15 cellular contexts compared by ENCODE assay signal in genomic region chr14:51430600-51430999, GRCh38.
DNase-seq lines count a peak whose midpoint lies in the region; ATAC-seq, FAIRE-seq and TF ChIP-seq lines count a peak whose summit lies in the region.
"Had no signal": no experiment of that assay in that cellular context is flagged by ENCODE, and none has a peak within 500 bp of the region (broad histone marks: within the 10 kb centered on the region; RNA-seq: fewer than 3 reads in every experiment).

No MANE protein-coding gene starts in this region.

- no peaks in the 10 kb centered on the region for H3K4me1 ChIP-seq in GM12878 (ENCODE audit: control insufficient read depth, insufficient read depth, low read length)
- H3K4me1 ChIP-seq in lower lobe of right lung: no peaks in the 10 kb centered on the region
- H3K4me1 ChIP-seq in gastroesophageal sphincter: no peaks in the 10 kb centered on the region

- no peak overlapping the region for H3K4me3 ChIP-seq in GM12878
- no peak overlapping the region for H3K4me3 ChIP-seq in lower lobe of right lung
- H3K4me3 ChIP-seq in gastroesophageal sphincter: no peak overlapping the region

- no peak overlapping the region for H3K4me2 ChIP-seq in GM12878 (ENCODE audit: control insufficient read depth, insufficient read depth)

- H2AFZ ChIP-seq in GM12878 (ENCODE audit: control insufficient read depth, low read depth, low read length): no peak overlapping the region

- RAD21 ChIA-PET in GM12878 (lab: Charles Lee; ENCODE audit: unreplicated experiment): no interaction called here

- POLR2A ChIA-PET in GM12878 (lab: Charles Lee): no interaction called here

- FAIRE-seq in GM12878 (lab: Jason Lieb, UNC): no peak
- peak; percentile 77 for FAIRE-seq in urothelium cell line (lab: Jason Lieb, UNC)

- no peaks in the 10 kb centered on the region for H4K20me1 ChIP-seq in GM12878 (ENCODE audit: control insufficient read depth, insufficient read depth)

- in situ Hi-C loops in GM12878 (cut with MboI): no loop called here

- no peak overlapping the region for H3K9ac ChIP-seq in GM12878 (ENCODE audit: control insufficient read depth, insufficient read depth, low read length)

- TF ChIP-seq EP300 in GM12878 (IDR thresholded peaks at IDR 0.05; ENCODE audit: borderline replicate concordance in 1 of 2, control insufficient read depth in 1 of 2, low read depth in 2 of 2, low read length in 2 of 2) (no peak), gastroesophageal sphincter (IDR thresholded peaks at IDR 0.05) (no peak)

- TF ChIP-seq CTCF in GM12878 (IDR thresholded peaks at IDR 0.05 in 2 of 3, conservative IDR thresholded peaks at IDR 0.05 in 1 of 3; ENCODE audit: control insufficient read depth in 2 of 3, extremely low read depth in 1 of 3, insufficient read depth in 1 of 3, low read depth in 3 of 3, low read length in 3 of 3) (no peak), lower lobe of right lung (IDR thresholded peaks at IDR 0.05) (no peak), gastroesophageal sphincter (IDR thresholded peaks at IDR 0.05) (no peak)

- no peaks in the 10 kb centered on the region for H3K79me2 ChIP-seq in GM12878 (ENCODE audit: control insufficient read depth, insufficient read depth, low read length)

- H3K9me3 ChIP-seq in GM12878 (replicated peaks; ENCODE audit: control insufficient read depth, insufficient read depth, low read length) (no peaks in the 10 kb centered on the region), lower lobe of right lung (no peaks in the 10 kb centered on the region), gastroesophageal sphincter (no peaks in the 10 kb centered on the region)

- 2% methylated on average over 3 of the region's 3 CpGs for WGBS in GM12878 (ENCODE audit: insufficient coverage, insufficient replicate concordance, low lambda C conversion rate, missing lambda C conversion rate)
- 51 to 93% methylated on average over 3 of the region's 3 CpGs for WGBS in gastroesophageal sphincter (ENCODE audit: low coverage in 1 of 2), 2 donors

- BruUV-seq in GM12878 (replicated peaks; lab: Mats Ljungman, UMichigan): no TSS peak

- no peak for TF ChIP-seq POLR2A in GM12878 (IDR thresholded peaks at IDR 0.05; ENCODE audit: low read depth, low read length)
- TF ChIP-seq POLR2A in gastroesophageal sphincter (IDR thresholded peaks at IDR 0.05): no peak

- no peak overlapping the region for H3K27ac ChIP-seq in GM12878 (ENCODE audit: control insufficient read depth, insufficient read depth)
- no peak overlapping the region for H3K27ac ChIP-seq in lower lobe of right lung
- peak overlapping the region in 1 of 4 donors; percentile 12 for H3K27ac ChIP-seq in gastroesophageal sphincter
- H3K27ac ChIP-seq: RWPE1, WERI-Rb-1 had no signal

- intact Hi-C loops in GM12878 (cut with micrococcal nuclease; ENCODE audit: unreplicated experiment): loop anchor here (5.0 kb wide), 1 partner anchor 122 kb away; no protein-coding TSS in a partner anchor
- intact Hi-C loops in lower lobe of right lung (cut with DNase I): no loop called here

- H3K36me3 ChIP-seq in GM12878 (ENCODE audit: control insufficient read depth in 2 of 2, insufficient read depth in 2 of 2, low read length in 1 of 2): no peaks in the 10 kb centered on the region
- H3K36me3 ChIP-seq in lower lobe of right lung: no peaks in the 10 kb centered on the region
- H3K36me3 ChIP-seq in gastroesophageal sphincter: no peaks in the 10 kb centered on the region
- H3K36me3 ChIP-seq: WERI-Rb-1 had no signal

- no peak for TF ChIP-seq RAD21 in GM12878 (IDR thresholded peaks at IDR 0.05; ENCODE audit: insufficient read depth, low read depth, low read length)

- H3K27me3 ChIP-seq in GM12878 (replicated peaks in 1 of 2; ENCODE audit: control insufficient read depth in 2 of 2, insufficient read depth in 2 of 2, low read length in 1 of 2): no peaks in the 10 kb centered on the region; a peak in 1 of 4 replicates
- H3K27me3 ChIP-seq in lower lobe of right lung (ENCODE audit: low read depth): no peaks in the 10 kb centered on the region
- no peaks in the 10 kb centered on the region for H3K27me3 ChIP-seq in gastroesophageal sphincter

- DNase-seq in NCI-H1436 (lab: John Stamatoyannopoulos, UW) (peak; percentile 15), NCI-H1436 treated with DMSO at 0.1 percent for 48 hours (lab: John Stamatoyannopoulos, UW) (no peak), GM12878 (ENCODE audit: low read depth, low spot score) (no peak), iris pigment epithelial cell (ENCODE audit: low read depth) (peak; percentile 39), urothelium cell line (ENCODE audit: low spot score) (no peak), lower lobe of right lung (no peak), SW 1271 (lab: John Stamatoyannopoulos, UW) (no peak)
- DNase-seq: activated effector memory CD4-positive, alpha-beta T cell treated with anti-CD3 and anti-CD28 coated beads, Interleukin-2, amount 50 U/mL, for 16 hours; NCI-H187 treated with DMSO at 0.1 percent for 48 hours; stimulated activated CD4-positive, alpha-beta T cell treated with anti-CD3 and anti-CD28 coated beads, Interleukin-15, amount 100 ng/mL, for 24 hours; stimulated activated naive CD8-positive, alpha-beta T cell treated with anti-CD3 and anti-CD28 coated beads, Interleukin-15, Interleukin-2, amounts not matched to agents 100 U/mL and 50 U/mL, for 24 hours; WERI-Rb-1 had no signal

- CTCF ChIA-PET in GM12878 (lab: Yijun Ruan, JAX): no interaction called here

- SMC1A ChIA-PET in GM12878 (lab: Charles Lee; ENCODE audit: uncharacterized antibody, unreplicated experiment): interaction anchor here (1.5 kb wide), 1 partner anchor 22 kb away, joined by 3 read pairs; no protein-coding TSS in a partner anchor

- ATAC-seq in GM12878 (peak; percentile 44), lower lobe of right lung (no peak), gastroesophageal sphincter (no peak)
- ATAC-seq: HCT116; stimulated activated naive CD8-positive, alpha-beta T cell treated with anti-CD3 and anti-CD28 coated beads, Interleukin-15, Interleukin-2, amounts not matched to agents 100 U/mL and 50 U/mL, for 24 hours had no signal

TF ChIP-seq in GM12878, 131 proteins besides CTCF, POLR2A, EP300 and RAD21:
- TF ChIP-seq, protein P1, sequence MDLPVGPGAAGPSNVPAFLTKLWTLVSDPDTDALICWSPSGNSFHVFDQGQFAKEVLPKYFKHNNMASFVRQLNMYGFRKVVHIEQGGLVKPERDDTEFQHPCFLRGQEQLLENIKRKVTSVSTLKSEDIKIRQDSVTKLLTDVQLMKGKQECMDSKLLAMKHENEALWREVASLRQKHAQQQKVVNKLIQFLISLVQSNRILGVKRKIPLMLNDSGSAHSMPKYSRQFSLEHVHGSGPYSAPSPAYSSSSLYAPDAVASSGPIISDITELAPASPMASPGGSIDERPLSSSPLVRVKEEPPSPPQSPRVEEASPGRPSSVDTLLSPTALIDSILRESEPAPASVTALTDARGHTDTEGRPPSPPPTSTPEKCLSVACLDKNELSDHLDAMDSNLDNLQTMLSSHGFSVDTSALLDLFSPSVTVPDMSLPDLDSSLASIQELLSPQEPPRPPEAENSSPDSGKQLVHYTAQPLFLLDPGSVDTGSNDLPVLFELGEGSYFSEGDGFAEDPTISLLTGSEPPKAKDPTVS (IDR thresholded peaks at IDR 0.05; ENCODE audit: low read depth, low read length): no peak
- TF ChIP-seq CBX5 (IDR thresholded peaks at IDR 0.05; ENCODE audit: low read depth): no peak

Comparison
In these comparisons a context has a peak if more than half of its experiments do, and no peak if none do; other contexts are left out.
1. DNase-seq: peak in NCI-H1436 (single experiment) and iris pigment epithelial cell (single experiment); none in NCI-H1436 treated with DMSO at 0.1 percent for 48 hours (single experiment), GM12878 (single experiment), urothelium cell line (single experiment), lower lobe of right lung (single experiment) and SW 1271 (0 of 2).